Comparison of ENCODE assay signal across 10 cellular contexts in genomic region chr11:123193742-123194141, GRCh38. TPM values are rescaled to one million over a fixed set of nuclear protein-coding genes. Genes with fewer than 3 reads are reported as not detected.
DNase-seq lines count a peak whose midpoint lies in the region; ATAC-seq and TF ChIP-seq lines count a peak whose summit lies in the region.
"Had no signal": no experiment of that assay in that cellular context is flagged by ENCODE, and none has a peak within 500 bp of the region (broad histone marks: within the 10 kb centered on the region; RNA-seq: fewer than 3 reads in every experiment).

No MANE protein-coding gene starts in this region.

- H3K27ac Mint-ChIP-seq in type B pancreatic cell = peak overlapping the region; percentile 92
- H3K27ac Mint-ChIP-seq: stimulated activated naive B cell treated with anti-CD40 and anti-IgM and Interleukin-4, amounts not matched to agents 10 μg/mL and 1 μg/mL and 100 μg/mL, for 72 hours had no signal

- peaks cover 54% of the 10 kb centered on the region for H3K36me3 ChIP-seq in MG63
- no peaks in the 10 kb centered on the region for H3K36me3 ChIP-seq in mucosa of descending colon (ENCODE audit: low read depth)
- H3K36me3 ChIP-seq: right lobe of liver had no signal

- peaks cover 42% of the 10 kb centered on the region for H3K4me1 Mint-ChIP-seq in type B pancreatic cell (ENCODE audit: unreplicated experiment)

- H3K4me3 ChIP-seq in MG63 (peak overlapping the region; percentile 90), dorsolateral prefrontal cortex (peak overlapping the region in 31 of 59 donors; percentile 11 to 69 (median 56)), mucosa of descending colon (no peak overlapping the region)
- H3K4me3 ChIP-seq: right lobe of liver had no signal

- no peak for TF ChIP-seq CTCF in dorsolateral prefrontal cortex (IDR thresholded peaks at IDR 0.05 in 54 of 56, conservative IDR thresholded peaks at IDR 0.05 in 2 of 56; ENCODE audit: low read depth in 1 of 56, partially characterized antibody in 56 of 56)
- no peak for TF ChIP-seq CTCF in mucosa of descending colon (IDR thresholded peaks at IDR 0.05)
- no peak for TF ChIP-seq CTCF in type B pancreatic cell (conservative IDR thresholded peaks at IDR 0.05)

- H3K36me3 Mint-ChIP-seq in type B pancreatic cell = peaks cover 16% of the 10 kb centered on the region
- H3K36me3 Mint-ChIP-seq: stimulated activated naive B cell treated with anti-CD40 and anti-IgM and Interleukin-4, amounts not matched to agents 10 μg/mL and 1 μg/mL and 100 μg/mL, for 72 hours had no signal

- intact Hi-C loops in dorsolateral prefrontal cortex (cut with DNase I) (no loop called here), mucosa of descending colon (cut with DNase I, micrococcal nuclease) (no loop called here)

- peak overlapping the region in 19 of 59 donors; percentile 7 to 72 (median 25) for H3K27ac ChIP-seq in dorsolateral prefrontal cortex
- H3K27ac ChIP-seq: right lobe of liver had no signal

- DNase-seq in MG63 (no peak), dorsolateral prefrontal cortex (no peak), mucosa of descending colon (no peak), type B pancreatic cell (ENCODE audit: extremely low spot score, unreplicated experiment) (no peak), superior temporal gyrus (ENCODE audit: extremely low spot score) (no peak), HUDEP-2 (lab: John Stamatoyannopoulos, UW; ENCODE audit: unreplicated experiment in 76 of 76) (no peak)
- DNase-seq in stimulated activated CD4-positive, alpha-beta T cell treated with anti-CD3 and anti-CD28 coated beads, Interleukin-1b, Interleukin-23, amount 100 ng/mL, for 48 hours = no peak
- DNase-seq: right lobe of liver; stimulated activated naive B cell treated with anti-CD40 and anti-IgM and Interleukin-4, amounts not matched to agents 10 μg/mL and 1 μg/mL and 100 μg/mL, for 72 hours had no signal

- H3K27me3 ChIP-seq in MG63 (no peaks in the 10 kb centered on the region), dorsolateral prefrontal cortex (peaks cover 0 to 45% (median 14%) of the 10 kb centered on the region in 45 donors)

- no peaks in the 10 kb centered on the region for H3K9me3 ChIP-seq in MG63
- no peaks in the 10 kb centered on the region for H3K9me3 ChIP-seq in mucosa of descending colon
- H3K9me3 ChIP-seq: right lobe of liver had no signal

- H3K9me3 Mint-ChIP-seq in type B pancreatic cell = no peaks in the 10 kb centered on the region
- H3K9me3 Mint-ChIP-seq: stimulated activated naive B cell treated with anti-CD40 and anti-IgM and Interleukin-4, amounts not matched to agents 10 μg/mL and 1 μg/mL and 100 μg/mL, for 72 hours had no signal

- H3K4me3 Mint-ChIP-seq in type B pancreatic cell = peak overlapping the region; percentile 96
- H3K4me3 Mint-ChIP-seq: stimulated activated naive B cell treated with anti-CD40 and anti-IgM and Interleukin-4, amounts not matched to agents 10 μg/mL and 1 μg/mL and 100 μg/mL, for 72 hours had no signal

- H3K4me1 ChIP-seq in mucosa of descending colon (ENCODE audit: low read depth) = peaks cover 5% of the 10 kb centered on the region
- H3K4me1 ChIP-seq: right lobe of liver had no signal

- peaks cover 72% of the 10 kb centered on the region for H3K27me3 Mint-ChIP-seq in type B pancreatic cell

- ATAC-seq in mucosa of descending colon (peak; percentile 19), HG02678 (IDR thresholded peaks at IDR 0.05; ENCODE audit: unreplicated experiment) (no peak)
- ATAC-seq: right lobe of liver; stimulated activated naive B cell treated with anti-CD40 and anti-IgM and Interleukin-4, amounts not matched to agents 10 μg/mL and 1 μg/mL and 100 μg/mL, for 72 hours had no signal

RNA-seq across cellular contexts. Expression of gene CLMP, which starts 1.3 kb away (rescaled TPM):
- 78.3 and 109 TPM in 2 replicates for total RNA-seq in MG63 (2014; rRNA removed; shearing (Covaris generic); ENCODE audit: low replicate concordance)
- total RNA-seq in dorsolateral prefrontal cortex (10 to 100 TPM in 6 of 120 experiments, 1 to 10 TPM in 114; 1.4 to 12.3 (median 6.0) TPM), mucosa of descending colon (10 to 100 TPM in 2 of 3 donors, 1 to 10 TPM in 1; 4.7 to 84.9 (median 11.0) TPM), type B pancreatic cell (ENCODE audit: low replicate concordance) (3.6 and 65.7 TPM in 2 replicates)
